In the genomic region with DNA sequence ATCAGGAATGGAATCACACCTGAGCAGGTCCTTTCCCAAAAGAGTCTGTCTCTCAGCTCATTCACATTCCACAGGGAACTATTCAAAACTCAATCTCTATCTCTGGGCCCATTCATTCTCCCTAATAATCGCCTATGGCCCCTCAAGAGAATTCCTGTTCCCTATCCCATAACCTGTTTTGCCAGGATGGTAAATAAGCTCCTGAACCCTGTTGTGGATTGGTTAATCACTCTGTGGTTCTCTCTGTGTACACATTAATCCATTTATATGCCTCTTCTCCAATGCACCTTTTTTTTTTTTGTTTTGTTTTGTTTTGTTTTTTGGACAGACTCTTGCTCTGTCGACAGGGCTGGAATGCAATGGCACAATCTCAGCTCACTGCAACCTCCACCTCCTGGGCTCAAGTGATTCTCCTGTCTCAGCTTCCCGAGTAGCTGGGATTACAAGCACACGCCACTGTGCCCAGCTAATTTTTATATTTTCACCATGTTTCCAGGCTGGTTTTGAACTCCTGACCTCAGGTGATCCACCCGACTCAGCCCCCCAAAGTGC, we compare ENCODE assay signal across 16 cellular contexts. TPM values are rescaled to one million over a fixed set of nuclear protein-coding genes. Genes with fewer than 3 reads are reported as not detected.
DNase-seq lines count a peak whose midpoint lies in the region; ATAC-seq and TF ChIP-seq lines count a peak whose summit lies in the region.
"Had no signal": no experiment of that assay in that cellular context is flagged by ENCODE, and none has a peak within 500 bp of the region (broad histone marks: within the 10 kb centered on the region; RNA-seq: fewer than 3 reads in every experiment).

No MANE protein-coding gene starts in this region.

- no peaks in the 10 kb centered on the region for H3K27me3 ChIP-seq in upper lobe of right lung

- no peaks in the 10 kb centered on the region for H3K9me3 Mint-ChIP-seq in activated CD4-positive, alpha-beta memory T cell treated with anti-CD3 and anti-CD28 coated beads, Interleukin-2, amount 10 ng/mL, durations not matched to agents 7 days and 5 days
- H3K9me3 Mint-ChIP-seq in activated CD4-positive, alpha-beta memory T cell treated with anti-CD3 and anti-CD28 coated beads for 36 hours: no peaks in the 10 kb centered on the region
- H3K9me3 Mint-ChIP-seq in chondrocyte (ENCODE audit: low read depth) (no peaks in the 10 kb centered on the region), nephron progenitor cell (no peaks in the 10 kb centered on the region)
- H3K9me3 Mint-ChIP-seq: activated naive CD4-positive, alpha-beta T cell treated with anti-CD3 and anti-CD28 coated beads for 36 hours; stimulated activated naive CD8-positive, alpha-beta T cell treated with anti-CD3 and anti-CD28 coated beads, Interleukin-15, amount 100 ng/mL, for 72 hours had no signal

- H3K27ac Mint-ChIP-seq in activated CD4-positive, alpha-beta memory T cell treated with anti-CD3 and anti-CD28 coated beads, Interleukin-2, amount 10 ng/mL, durations not matched to agents 7 days and 5 days: peak overlapping the region; percentile 60
- no peak overlapping the region for H3K27ac Mint-ChIP-seq in activated CD4-positive, alpha-beta memory T cell treated with anti-CD3 and anti-CD28 coated beads for 36 hours
- peak overlapping the region; percentile 74 for H3K27ac Mint-ChIP-seq in chondrocyte (ENCODE audit: unreplicated experiment)
- peak overlapping the region; percentile 87 for H3K27ac Mint-ChIP-seq in nephron progenitor cell
- H3K27ac Mint-ChIP-seq: activated naive CD4-positive, alpha-beta T cell treated with anti-CD3 and anti-CD28 coated beads for 36 hours; stimulated activated naive CD8-positive, alpha-beta T cell treated with anti-CD3 and anti-CD28 coated beads, Interleukin-15, amount 100 ng/mL, for 72 hours had no signal

- TF ChIP-seq CTCF in chondrocyte (IDR thresholded peaks at IDR 0.05) (no peak), nephron progenitor cell (IDR thresholded peaks at IDR 0.05) (no peak), upper lobe of right lung (IDR thresholded peaks at IDR 0.05) (no peak)

- H3K9me3 ChIP-seq in upper lobe of right lung: no peaks in the 10 kb centered on the region
- H3K9me3 ChIP-seq: mucosa of descending colon had no signal

- no peak for ATAC-seq in upper lobe of right lung
- ATAC-seq: stimulated activated naive CD8-positive, alpha-beta T cell treated with anti-CD3 and anti-CD28 coated beads, Interleukin-15, amount 100 ng/mL, for 72 hours had no signal

- H3K27me3 Mint-ChIP-seq in activated CD4-positive, alpha-beta memory T cell treated with anti-CD3 and anti-CD28 coated beads, Interleukin-2, amount 10 ng/mL, durations not matched to agents 7 days and 5 days: no peaks in the 10 kb centered on the region
- no peaks in the 10 kb centered on the region for H3K27me3 Mint-ChIP-seq in activated CD4-positive, alpha-beta memory T cell treated with anti-CD3 and anti-CD28 coated beads for 36 hours
- H3K27me3 Mint-ChIP-seq in chondrocyte (ENCODE audit: low read depth) (no peaks in the 10 kb centered on the region), nephron progenitor cell (ENCODE audit: low read depth, poor library complexity) (peaks cover 12% of the 10 kb centered on the region)
- H3K27me3 Mint-ChIP-seq: stimulated activated naive CD8-positive, alpha-beta T cell treated with anti-CD3 and anti-CD28 coated beads, Interleukin-15, amount 100 ng/mL, for 72 hours had no signal

- POLR2A ChIA-PET in activated CD4-positive, alpha-beta memory T cell treated with anti-CD3 and anti-CD28 coated beads, Interleukin-2, amount 10 ng/mL, durations not matched to agents 7 days and 5 days (lab: Charles Lee): interaction anchor here (1.0 to 1.7 kb wide), 4 partner anchors 10 to 61 kb away, joined by 3 to 8 read pairs (median 4); a partner anchor contains a TSS
- POLR2A ChIA-PET in activated CD4-positive, alpha-beta memory T cell treated with anti-CD3 and anti-CD28 coated beads for 36 hours (lab: Charles Lee): no interaction called here

- intact Hi-C loops in activated CD4-positive, alpha-beta memory T cell treated with anti-CD3 and anti-CD28 coated beads for 36 hours (cut with micrococcal nuclease): no loop called here
- intact Hi-C loops in upper lobe of right lung (cut with DNase I): no loop called here

- peaks cover 24% of the 10 kb centered on the region for H3K4me1 ChIP-seq in upper lobe of right lung

- no peak overlapping the region for H3K4me3 ChIP-seq in upper lobe of right lung
- H3K4me3 ChIP-seq: mucosa of descending colon had no signal

- DNase-seq in activated CD4-positive, alpha-beta memory T cell treated with anti-CD3 and anti-CD28 coated beads, Interleukin-2, amount 10 ng/mL, durations not matched to agents 7 days and 5 days: no peak
- DNase-seq in activated CD4-positive, alpha-beta memory T cell treated with anti-CD3 and anti-CD28 coated beads for 36 hours: no peak
- DNase-seq in chondrocyte (ENCODE audit: low spot score): no peak
- no peak for DNase-seq in nephron progenitor cell
- DNase-seq in upper lobe of right lung: no peak
- DNase-seq in activated CD4-positive, alpha-beta T cell treated with anti-CD3 and anti-CD28 coated beads, Interleukin-2, amount 50 U/mL, for 48 hours: no peak
- DNase-seq in UCSD-AML1 (lab: John Stamatoyannopoulos, UW; ENCODE audit: unreplicated experiment): no peak
- no peak for DNase-seq in stimulated activated CD4-positive, alpha-beta T cell treated with anti-CD3 and anti-CD28 coated beads, Interleukin-2, amount 100 ng/mL, for 24 hours
- DNase-seq: activated naive CD4-positive, alpha-beta T cell treated with anti-CD3 and anti-CD28 coated beads for 36 hours; central memory CD4-positive, alpha-beta T cell; NCI-H1105 treated with DMSO at 0.1 percent for 48 hours; NCI-H510A treated with DMSO at 0.1 percent for 48 hours; retina; stimulated activated naive CD8-positive, alpha-beta T cell treated with anti-CD3 and anti-CD28 coated beads, Interleukin-15, amount 100 ng/mL, for 72 hours; T-helper 9 cell had no signal

- H3K36me3 Mint-ChIP-seq in activated CD4-positive, alpha-beta memory T cell treated with anti-CD3 and anti-CD28 coated beads, Interleukin-2, amount 10 ng/mL, durations not matched to agents 7 days and 5 days (ENCODE audit: low read depth): no peaks in the 10 kb centered on the region
- H3K36me3 Mint-ChIP-seq in activated CD4-positive, alpha-beta memory T cell treated with anti-CD3 and anti-CD28 coated beads for 36 hours: no peaks in the 10 kb centered on the region
- H3K36me3 Mint-ChIP-seq in chondrocyte (ENCODE audit: low read depth) (no peaks in the 10 kb centered on the region), nephron progenitor cell (ENCODE audit: low read depth) (no peaks in the 10 kb centered on the region)

- no peak overlapping the region for H3K4me3 Mint-ChIP-seq in activated CD4-positive, alpha-beta memory T cell treated with anti-CD3 and anti-CD28 coated beads, Interleukin-2, amount 10 ng/mL, durations not matched to agents 7 days and 5 days
- H3K4me3 Mint-ChIP-seq in activated CD4-positive, alpha-beta memory T cell treated with anti-CD3 and anti-CD28 coated beads for 36 hours: no peak overlapping the region
- H3K4me3 Mint-ChIP-seq in chondrocyte (ENCODE audit: unreplicated experiment): no peak overlapping the region
- H3K4me3 Mint-ChIP-seq in nephron progenitor cell: peak overlapping the region; percentile 20
- H3K4me3 Mint-ChIP-seq: activated naive CD4-positive, alpha-beta T cell treated with anti-CD3 and anti-CD28 coated beads for 36 hours; stimulated activated naive CD8-positive, alpha-beta T cell treated with anti-CD3 and anti-CD28 coated beads, Interleukin-15, amount 100 ng/mL, for 72 hours had no signal

- CTCF ChIA-PET in activated CD4-positive, alpha-beta memory T cell treated with anti-CD3 and anti-CD28 coated beads, Interleukin-2, amount 10 ng/mL, durations not matched to agents 7 days and 5 days (lab: Charles Lee): interaction anchor here (0.8 to 2.1 kb wide), 3 partner anchors 16 to 212 kb away, joined by 3 to 9 read pairs (median 5); no protein-coding TSS in a partner anchor
- CTCF ChIA-PET in activated CD4-positive, alpha-beta memory T cell treated with anti-CD3 and anti-CD28 coated beads for 36 hours (lab: Charles Lee): interaction anchor here (0.6 to 1.3 kb wide), 5 partner anchors 10 to 1219 kb away, joined by 3 to 4 read pairs (median 3); no protein-coding TSS in a partner anchor

- peaks cover 33% of the 10 kb centered on the region for H3K4me1 Mint-ChIP-seq in activated CD4-positive, alpha-beta memory T cell treated with anti-CD3 and anti-CD28 coated beads, Interleukin-2, amount 10 ng/mL, durations not matched to agents 7 days and 5 days
- peaks cover 8% of the 10 kb centered on the region for H3K4me1 Mint-ChIP-seq in activated CD4-positive, alpha-beta memory T cell treated with anti-CD3 and anti-CD28 coated beads for 36 hours (ENCODE audit: low read depth)
- peaks cover 11% of the 10 kb centered on the region for H3K4me1 Mint-ChIP-seq in chondrocyte (ENCODE audit: low read depth)
- H3K4me1 Mint-ChIP-seq in nephron progenitor cell: peaks cover 53% of the 10 kb centered on the region

- H3K27ac ChIP-seq in upper lobe of right lung: peak overlapping the region; percentile 78

- H3K36me3 ChIP-seq in upper lobe of right lung: no peaks in the 10 kb centered on the region

RNA-seq across cellular contexts. Expression of a gene that starts 17.2 kb away (rescaled TPM):
- 100 to 1,000 TPM; 125 to 127 TPM for total RNA-seq in activated CD4-positive, alpha-beta memory T cell treated with anti-CD3 and anti-CD28 coated beads, Interleukin-2, amount 10 ng/mL, durations not matched to agents 7 days and 5 days
- 100 to 1,000 TPM in 1 of 2 experiments, 10 to 100 TPM in 1; 94.6 to 103 TPM for total RNA-seq in activated CD4-positive, alpha-beta memory T cell treated with anti-CD3 and anti-CD28 coated beads for 36 hours
- total RNA-seq in chondrocyte: 7.4 to 10.4 TPM (median 8.1 TPM) in 3 replicates
- 2.3 TPM for total RNA-seq in upper lobe of right lung

RNA-seq across cellular contexts. Expression of a gene that starts 36.4 kb away (rescaled TPM):
- 10 to 100 TPM; 46.4 to 51.4 TPM for total RNA-seq in activated CD4-positive, alpha-beta memory T cell treated with anti-CD3 and anti-CD28 coated beads, Interleukin-2, amount 10 ng/mL, durations not matched to agents 7 days and 5 days
- total RNA-seq in activated CD4-positive, alpha-beta memory T cell treated with anti-CD3 and anti-CD28 coated beads for 36 hours: 10 to 100 TPM; 32.4 to 42.3 TPM
- 39.0 to 43.2 TPM (median 42.7 TPM) in 3 replicates for total RNA-seq in chondrocyte
- 74.3 TPM for total RNA-seq in upper lobe of right lung

RNA-seq across cellular contexts. Expression of a gene that starts 43.5 kb away (rescaled TPM):
- total RNA-seq in activated CD4-positive, alpha-beta memory T cell treated with anti-CD3 and anti-CD28 coated beads, Interleukin-2, amount 10 ng/mL, durations not matched to agents 7 days and 5 days: 100 to 1,000 TPM; 243 TPM
- total RNA-seq in activated CD4-positive, alpha-beta memory T cell treated with anti-CD3 and anti-CD28 coated beads for 36 hours: 100 to 1,000 TPM; 190 to 198 TPM
- total RNA-seq in chondrocyte (204 to 241 TPM (median 218 TPM) in 3 replicates), upper lobe of right lung (144 TPM)

RNA-seq across cellular contexts. Expression of a gene that starts 45.4 kb away (rescaled TPM):
- total RNA-seq in activated CD4-positive, alpha-beta memory T cell treated with anti-CD3 and anti-CD28 coated beads, Interleukin-2, amount 10 ng/mL, durations not matched to agents 7 days and 5 days: 10 to 100 TPM; 35.3 to 39.7 TPM
- 10 to 100 TPM; 34.3 to 35.8 TPM for total RNA-seq in activated CD4-positive, alpha-beta memory T cell treated with anti-CD3 and anti-CD28 coated beads for 36 hours
- 24.2 to 32.6 TPM (median 24.7 TPM) in 3 replicates for total RNA-seq in chondrocyte
- total RNA-seq in upper lobe of right lung: 23.0 TPM

RNA-seq across cellular contexts. Expression of a gene that starts 51.7 kb away (rescaled TPM):
- total RNA-seq in activated CD4-positive, alpha-beta memory T cell treated with anti-CD3 and anti-CD28 coated beads, Interleukin-2, amount 10 ng/mL, durations not matched to agents 7 days and 5 days: 100 to 1,000 TPM in 1 of 2 experiments, 10 to 100 TPM in 1; 95.7 to 103 TPM
- 10 to 100 TPM; 60.5 to 64.1 TPM for total RNA-seq in activated CD4-positive, alpha-beta memory T cell treated with anti-CD3 and anti-CD28 coated beads for 36 hours
- total RNA-seq in chondrocyte (26.3 to 27.1 TPM (median 26.4 TPM) in 3 replicates), upper lobe of right lung (35.0 TPM)
